1 cellular context compared by ENCODE assay signal in the genomic region with DNA sequence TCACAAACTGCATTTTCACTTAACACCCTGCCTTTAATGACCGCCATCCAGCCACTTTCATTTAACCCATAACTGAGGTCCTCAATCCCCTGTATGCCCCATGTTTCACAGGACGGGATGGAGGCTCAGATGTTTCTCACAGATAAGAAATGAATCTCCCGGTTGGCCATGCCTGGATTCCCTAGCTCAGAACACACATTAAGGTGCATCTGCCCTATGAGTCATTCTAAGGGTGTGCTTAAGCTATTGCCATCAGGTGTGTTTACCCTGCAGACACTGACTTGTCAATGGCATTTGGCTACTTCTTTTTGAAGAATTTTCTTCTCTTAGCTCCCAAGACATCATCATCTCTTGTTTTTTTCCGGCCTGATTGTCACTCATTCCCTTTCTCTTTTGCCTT.
TF ChIP-seq lines count a peak whose summit lies in the region.

No MANE protein-coding gene starts in this region.

TF ChIP-seq in H1, 55 proteins besides CTCF, POLR2A, EP300 and RAD21:
- TF ChIP-seq EZH2 (IDR thresholded peaks at IDR 0.05; ENCODE audit: low read depth, low read length, severe bottlenecking) (no peak), RFX5 (IDR thresholded peaks at IDR 0.05; ENCODE audit: borderline replicate concordance, low read depth, low read length) (no peak), NRF1 (IDR thresholded peaks at IDR 0.05; ENCODE audit: low read depth, low read length) (no peak), KDM4A (IDR thresholded peaks at IDR 0.05; ENCODE audit: low read depth, low read length, severe bottlenecking) (no peak), ASH2L (IDR thresholded peaks at IDR 0.05; ENCODE audit: low read length) (no peak), JUN (IDR thresholded peaks at IDR 0.05; ENCODE audit: low read depth, low read length) (no peak), PHF8 (conservative IDR thresholded peaks at IDR 0.05; ENCODE audit: low read depth, low read length) (no peak), JUND (IDR thresholded peaks at IDR 0.05; ENCODE audit: low read length) (no peak), BRCA1 (IDR thresholded peaks at IDR 0.05; ENCODE audit: low read depth, low read length) (no peak), HDAC6 (IDR thresholded peaks at IDR 0.05; ENCODE audit: low read depth, low read length) (no peak), CTBP2 (IDR thresholded peaks at IDR 0.05; ENCODE audit: borderline replicate concordance, insufficient read depth, insufficient read length, low read length) (no peak), BCL11A (IDR thresholded peaks at IDR 0.05; ENCODE audit: low read depth in 2 of 2, low read length in 2 of 2) (no peak)
- TF ChIP-seq, protein P1, sequence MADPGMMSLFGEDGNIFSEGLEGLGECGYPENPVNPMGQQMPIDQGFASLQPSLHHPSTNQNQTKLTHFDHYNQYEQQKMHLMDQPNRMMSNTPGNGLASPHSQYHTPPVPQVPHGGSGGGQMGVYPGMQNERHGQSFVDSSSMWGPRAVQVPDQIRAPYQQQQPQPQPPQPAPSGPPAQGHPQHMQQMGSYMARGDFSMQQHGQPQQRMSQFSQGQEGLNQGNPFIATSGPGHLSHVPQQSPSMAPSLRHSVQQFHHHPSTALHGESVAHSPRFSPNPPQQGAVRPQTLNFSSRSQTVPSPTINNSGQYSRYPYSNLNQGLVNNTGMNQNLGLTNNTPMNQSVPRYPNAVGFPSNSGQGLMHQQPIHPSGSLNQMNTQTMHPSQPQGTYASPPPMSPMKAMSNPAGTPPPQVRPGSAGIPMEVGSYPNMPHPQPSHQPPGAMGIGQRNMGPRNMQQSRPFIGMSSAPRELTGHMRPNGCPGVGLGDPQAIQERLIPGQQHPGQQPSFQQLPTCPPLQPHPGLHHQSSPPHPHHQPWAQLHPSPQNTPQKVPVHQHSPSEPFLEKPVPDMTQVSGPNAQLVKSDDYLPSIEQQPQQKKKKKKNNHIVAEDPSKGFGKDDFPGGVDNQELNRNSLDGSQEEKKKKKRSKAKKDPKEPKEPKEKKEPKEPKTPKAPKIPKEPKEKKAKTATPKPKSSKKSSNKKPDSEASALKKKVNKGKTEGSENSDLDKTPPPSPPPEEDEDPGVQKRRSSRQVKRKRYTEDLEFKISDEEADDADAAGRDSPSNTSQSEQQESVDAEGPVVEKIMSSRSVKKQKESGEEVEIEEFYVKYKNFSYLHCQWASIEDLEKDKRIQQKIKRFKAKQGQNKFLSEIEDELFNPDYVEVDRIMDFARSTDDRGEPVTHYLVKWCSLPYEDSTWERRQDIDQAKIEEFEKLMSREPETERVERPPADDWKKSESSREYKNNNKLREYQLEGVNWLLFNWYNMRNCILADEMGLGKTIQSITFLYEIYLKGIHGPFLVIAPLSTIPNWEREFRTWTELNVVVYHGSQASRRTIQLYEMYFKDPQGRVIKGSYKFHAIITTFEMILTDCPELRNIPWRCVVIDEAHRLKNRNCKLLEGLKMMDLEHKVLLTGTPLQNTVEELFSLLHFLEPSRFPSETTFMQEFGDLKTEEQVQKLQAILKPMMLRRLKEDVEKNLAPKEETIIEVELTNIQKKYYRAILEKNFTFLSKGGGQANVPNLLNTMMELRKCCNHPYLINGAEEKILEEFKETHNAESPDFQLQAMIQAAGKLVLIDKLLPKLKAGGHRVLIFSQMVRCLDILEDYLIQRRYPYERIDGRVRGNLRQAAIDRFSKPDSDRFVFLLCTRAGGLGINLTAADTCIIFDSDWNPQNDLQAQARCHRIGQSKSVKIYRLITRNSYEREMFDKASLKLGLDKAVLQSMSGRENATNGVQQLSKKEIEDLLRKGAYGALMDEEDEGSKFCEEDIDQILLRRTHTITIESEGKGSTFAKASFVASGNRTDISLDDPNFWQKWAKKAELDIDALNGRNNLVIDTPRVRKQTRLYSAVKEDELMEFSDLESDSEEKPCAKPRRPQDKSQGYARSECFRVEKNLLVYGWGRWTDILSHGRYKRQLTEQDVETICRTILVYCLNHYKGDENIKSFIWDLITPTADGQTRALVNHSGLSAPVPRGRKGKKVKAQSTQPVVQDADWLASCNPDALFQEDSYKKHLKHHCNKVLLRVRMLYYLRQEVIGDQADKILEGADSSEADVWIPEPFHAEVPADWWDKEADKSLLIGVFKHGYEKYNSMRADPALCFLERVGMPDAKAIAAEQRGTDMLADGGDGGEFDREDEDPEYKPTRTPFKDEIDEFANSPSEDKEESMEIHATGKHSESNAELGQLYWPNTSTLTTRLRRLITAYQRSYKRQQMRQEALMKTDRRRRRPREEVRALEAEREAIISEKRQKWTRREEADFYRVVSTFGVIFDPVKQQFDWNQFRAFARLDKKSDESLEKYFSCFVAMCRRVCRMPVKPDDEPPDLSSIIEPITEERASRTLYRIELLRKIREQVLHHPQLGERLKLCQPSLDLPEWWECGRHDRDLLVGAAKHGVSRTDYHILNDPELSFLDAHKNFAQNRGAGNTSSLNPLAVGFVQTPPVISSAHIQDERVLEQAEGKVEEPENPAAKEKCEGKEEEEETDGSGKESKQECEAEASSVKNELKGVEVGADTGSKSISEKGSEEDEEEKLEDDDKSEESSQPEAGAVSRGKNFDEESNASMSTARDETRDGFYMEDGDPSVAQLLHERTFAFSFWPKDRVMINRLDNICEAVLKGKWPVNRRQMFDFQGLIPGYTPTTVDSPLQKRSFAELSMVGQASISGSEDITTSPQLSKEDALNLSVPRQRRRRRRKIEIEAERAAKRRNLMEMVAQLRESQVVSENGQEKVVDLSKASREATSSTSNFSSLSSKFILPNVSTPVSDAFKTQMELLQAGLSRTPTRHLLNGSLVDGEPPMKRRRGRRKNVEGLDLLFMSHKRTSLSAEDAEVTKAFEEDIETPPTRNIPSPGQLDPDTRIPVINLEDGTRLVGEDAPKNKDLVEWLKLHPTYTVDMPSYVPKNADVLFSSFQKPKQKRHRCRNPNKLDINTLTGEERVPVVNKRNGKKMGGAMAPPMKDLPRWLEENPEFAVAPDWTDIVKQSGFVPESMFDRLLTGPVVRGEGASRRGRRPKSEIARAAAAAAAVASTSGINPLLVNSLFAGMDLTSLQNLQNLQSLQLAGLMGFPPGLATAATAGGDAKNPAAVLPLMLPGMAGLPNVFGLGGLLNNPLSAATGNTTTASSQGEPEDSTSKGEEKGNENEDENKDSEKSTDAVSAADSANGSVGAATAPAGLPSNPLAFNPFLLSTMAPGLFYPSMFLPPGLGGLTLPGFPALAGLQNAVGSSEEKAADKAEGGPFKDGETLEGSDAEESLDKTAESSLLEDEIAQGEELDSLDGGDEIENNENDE (IDR thresholded peaks at IDR 0.05; ENCODE audit: insufficient replicate concordance, low read length), result no peak
- TF ChIP-seq, protein P2, sequence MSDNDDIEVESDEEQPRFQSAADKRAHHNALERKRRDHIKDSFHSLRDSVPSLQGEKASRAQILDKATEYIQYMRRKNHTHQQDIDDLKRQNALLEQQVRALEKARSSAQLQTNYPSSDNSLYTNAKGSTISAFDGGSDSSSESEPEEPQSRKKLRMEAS (IDR thresholded peaks at IDR 0.05), result no peak
